In genomic region chr7:30873207-30873606, GRCh38 we compare ENCODE assay signal across 17 cellular contexts. TPM values are rescaled to one million over a fixed set of nuclear protein-coding genes. Genes with fewer than 3 reads are reported as not detected.
DNase-seq lines count a peak whose midpoint lies in the region; ATAC-seq and TF ChIP-seq lines count a peak whose summit lies in the region.
"Had no signal": no experiment of that assay in that cellular context is flagged by ENCODE, and none has a peak within 500 bp of the region (broad histone marks: within the 10 kb centered on the region; RNA-seq: fewer than 3 reads in every experiment).

No MANE protein-coding gene starts in this region.

- no peaks in the 10 kb centered on the region for H3K9me3 ChIP-seq in right cardiac atrium (ENCODE audit: control insufficient read depth, low read length)
- peaks cover 0 to 10% (median 0%) of the 10 kb centered on the region in 12 donors for H3K9me3 ChIP-seq in heart left ventricle
- H3K9me3 ChIP-seq in OCI-LY3 (ENCODE audit: insufficient read depth, low read length) = no peaks in the 10 kb centered on the region
- H3K9me3 ChIP-seq: BE2C had no signal

- H3K27me3 ChIP-seq in right cardiac atrium (ENCODE audit: control insufficient read depth, insufficient read depth) (no peaks in the 10 kb centered on the region), heart left ventricle (no peaks in the 10 kb centered on the region), OCI-LY3 (ENCODE audit: low read depth, low read length) (no peaks in the 10 kb centered on the region)
- H3K27me3 ChIP-seq: BE2C had no signal

- H2AFZ ChIP-seq in OCI-LY3 (ENCODE audit: low read depth, low read length) = no peak overlapping the region

- H3K79me2 ChIP-seq in OCI-LY3 (ENCODE audit: low read length) = no peaks in the 10 kb centered on the region

- ATAC-seq in right cardiac atrium (no peak), heart left ventricle (no peak), HG03159 (IDR thresholded peaks at IDR 0.05; ENCODE audit: unreplicated experiment) (no peak)
- ATAC-seq in stimulated activated memory B cell treated with anti-CD40 and anti-IgM and Interleukin-4, amounts not matched to agents 10 μg/mL and 1 μg/mL and 100 μg/mL, for 72 hours = peak; percentile 51
- ATAC-seq: GM12878 had no signal

- DNase-seq in right cardiac atrium (peak in 2 of 3 donors; percentile 23 to 44), heart left ventricle (no peak), DMS 273 (lab: John Stamatoyannopoulos, UW; ENCODE audit: unreplicated experiment) (no peak), DMS53 (lab: John Stamatoyannopoulos, UW) (no peak)
- DNase-seq: BE2C; CD4-positive, alpha-beta memory T cell; DND-41; EL; H9 had no signal

- no peaks in the 10 kb centered on the region for H3K4me1 Mint-ChIP-seq in stimulated activated memory B cell treated with anti-CD40 and anti-IgM and Interleukin-4, amounts not matched to agents 10 μg/mL and 1 μg/mL and 100 μg/mL, for 72 hours
- H3K4me1 Mint-ChIP-seq: CD14-positive monocyte; CD4-positive, alpha-beta memory T cell had no signal

- H3K4me1 ChIP-seq in right cardiac atrium (ENCODE audit: control insufficient read depth, insufficient read depth, low read length) (peaks cover 3% of the 10 kb centered on the region), heart left ventricle (peaks cover 0 to 47% (median 21%) of the 10 kb centered on the region in 12 donors), OCI-LY3 (ENCODE audit: low read length) (peaks cover 17% of the 10 kb centered on the region)

- H4K20me1 ChIP-seq in OCI-LY3 (ENCODE audit: insufficient read depth, low read length) = no peaks in the 10 kb centered on the region

- H3K9me3 Mint-ChIP-seq in stimulated activated memory B cell treated with anti-CD40 and anti-IgM and Interleukin-4, amounts not matched to agents 10 μg/mL and 1 μg/mL and 100 μg/mL, for 72 hours = peaks cover 3% of the 10 kb centered on the region

- intact Hi-C loops in right cardiac atrium (cut with DNase I) = no loop called here
- intact Hi-C loops in heart left ventricle (cut with DNase I) = loop anchor here in 2 of 10 donors (5.0 kb wide), 3 partner anchors 34 to 59 kb away; no protein-coding TSS in a partner anchor

- H3K4me3 ChIP-seq in right cardiac atrium (ENCODE audit: low read length) (no peak overlapping the region), heart left ventricle (no peak overlapping the region), OCI-LY3 (ENCODE audit: low read length) (no peak overlapping the region)
- H3K4me3 ChIP-seq: GM12878 had no signal

- H3K27ac Mint-ChIP-seq in stimulated activated memory B cell treated with anti-CD40 and anti-IgM and Interleukin-4, amounts not matched to agents 10 μg/mL and 1 μg/mL and 100 μg/mL, for 72 hours = no peak overlapping the region
- H3K27ac Mint-ChIP-seq: CD14-positive monocyte; CD4-positive, alpha-beta memory T cell; H9 had no signal

- 98% methylated on average over 2 of the region's 2 CpGs for WGBS in right cardiac atrium
- WGBS in heart left ventricle, 4 donors = 69 to 92% (median 74%) methylated on average over 1 to 2 of the region's 2 CpGs

- H3K27me3 Mint-ChIP-seq in stimulated activated memory B cell treated with anti-CD40 and anti-IgM and Interleukin-4, amounts not matched to agents 10 μg/mL and 1 μg/mL and 100 μg/mL, for 72 hours = no peaks in the 10 kb centered on the region
- H3K27me3 Mint-ChIP-seq: CD4-positive, alpha-beta memory T cell had no signal

- H3K36me3 Mint-ChIP-seq in stimulated activated memory B cell treated with anti-CD40 and anti-IgM and Interleukin-4, amounts not matched to agents 10 μg/mL and 1 μg/mL and 100 μg/mL, for 72 hours = peaks cover 6% of the 10 kb centered on the region
- H3K36me3 Mint-ChIP-seq: CD14-positive monocyte; CD4-positive, alpha-beta memory T cell had no signal

- no peak overlapping the region for H3K27ac ChIP-seq in right cardiac atrium (ENCODE audit: low read length)
- H3K27ac ChIP-seq in heart left ventricle = peak overlapping the region in 6 of 12 donors; percentile 5 to 59 (median 26)
- peak overlapping the region; percentile 16; the same call in 1 of the 2 replicates for H3K27ac ChIP-seq in OCI-LY3 (ENCODE audit: low read length)
- H3K27ac ChIP-seq: HL-60 had no signal

- TF ChIP-seq CTCF in heart left ventricle (IDR thresholded peaks at IDR 0.05) = no peak
- no peak for TF ChIP-seq CTCF in OCI-LY3 (IDR thresholded peaks at IDR 0.05; ENCODE audit: low read depth, low read length)

- no peak for TF ChIP-seq POLR2A in heart left ventricle (IDR thresholded peaks at IDR 0.05)

- H3K36me3 ChIP-seq in heart left ventricle (peaks cover 0 to 38% (median 10%) of the 10 kb centered on the region in 9 donors), OCI-LY3 (replicated peaks; ENCODE audit: low read depth, low read length) (no peaks in the 10 kb centered on the region)

- no peak overlapping the region; the same call in 1 of the 2 replicates for H3K4me2 ChIP-seq in OCI-LY3 (ENCODE audit: low read length)

- H3K9ac ChIP-seq in OCI-LY3 (ENCODE audit: low read length) = no peak overlapping the region

- no peak overlapping the region for H3K4me3 Mint-ChIP-seq in stimulated activated memory B cell treated with anti-CD40 and anti-IgM and Interleukin-4, amounts not matched to agents 10 μg/mL and 1 μg/mL and 100 μg/mL, for 72 hours
- H3K4me3 Mint-ChIP-seq: CD14-positive monocyte; CD4-positive, alpha-beta memory T cell; H9 had no signal

RNA-seq across cellular contexts. Expression of gene AQP1, which starts 38.4 kb away (rescaled TPM):
- total RNA-seq in right cardiac atrium (100 to 1,000 TPM; 187 to 254 (median 222) TPM), heart left ventricle (100 to 1,000 TPM; 113 to 420 (median 206) TPM)
- polyA plus RNA-seq in right cardiac atrium (216 TPM), heart left ventricle (100 to 1,000 TPM; 220 to 256 TPM)
- total RNA-seq: CD4-positive, alpha-beta memory T cell; G401; HT1080 had no signal
- polyA plus RNA-seq: CD14-positive monocyte; CD4-positive, alpha-beta memory T cell had no signal

Comparison
In these comparisons a context has a peak if more than half of its experiments do, and no peak if none do; other contexts are left out.
1. DNase-seq: peak in right cardiac atrium (2 of 3); none in heart left ventricle (0 of 5), DMS 273 (single experiment) and DMS53 (single experiment).